Comparison of ENCODE assay signal across 21 cellular contexts in genomic region chr11:96116341-96116740, GRCh38.
DNase-seq lines count a peak whose midpoint lies in the region; ATAC-seq and TF ChIP-seq lines count a peak whose summit lies in the region.
"Had no signal": no experiment of that assay in that cellular context is flagged by ENCODE, and none has a peak within 500 bp of the region (broad histone marks: within the 10 kb centered on the region; RNA-seq: fewer than 3 reads in every experiment).

No MANE protein-coding gene starts in this region.

- no peak for TF ChIP-seq EP300 in transverse colon (IDR thresholded peaks at IDR 0.05; ENCODE audit: low read depth)

- H3K36me3 ChIP-seq in A673 (ENCODE audit: insufficient read depth, low read length, poor library complexity, severe bottlenecking) (no peaks in the 10 kb centered on the region), transverse colon (no peaks in the 10 kb centered on the region)
- H3K36me3 ChIP-seq: SJSA1 had no signal

- no peak for TF ChIP-seq POLR2A in transverse colon (IDR thresholded peaks at IDR 0.05)

- no peak for ATAC-seq in stimulated activated naive CD8-positive, alpha-beta T cell treated with anti-CD3 and anti-CD28 coated beads, Interleukin-15, amount 100 ng/mL, for 72 hours

- H3K27ac ChIP-seq in A673 (ENCODE audit: low read depth, low read length, poor library complexity, severe bottlenecking) (no peak overlapping the region), transverse colon (no peak overlapping the region)
- H3K27ac ChIP-seq: SJSA1 had no signal

- no peak for DNase-seq in stimulated activated naive CD8-positive, alpha-beta T cell treated with anti-CD3 and anti-CD28 coated beads, Interleukin-15, amount 100 ng/mL, for 72 hours
- DNase-seq in NCI-H69 (lab: John Stamatoyannopoulos, UW) (peak; percentile 19), cerebellar nuclear complex (lab: John Stamatoyannopoulos, UW) (peak; percentile 59 to 75), A673 (ENCODE audit: low spot score) (no peak), HUDEP-2 (lab: John Stamatoyannopoulos, UW; ENCODE audit: unreplicated experiment in 76 of 76) (no peak), transverse colon (no peak)
- no peak for DNase-seq in activated T-cell treated with anti-CD3 and anti-CD28 coated beads, Interleukin-2, amount 50 U/mL, for 1 hour
- DNase-seq: AML-193; CD8-positive, alpha-beta memory T cell; DMS 273 treated with DMSO at 0.1 percent for 48 hours; DMS79 treated with DMSO at 0.1 percent for 48 hours; KBM-7; MV-4-11; NCI-H1105; NCI-H1436 treated with DMSO at 0.1 percent for 48 hours; NCI-H187 treated with DMSO at 0.1 percent for 48 hours; NCI-H524 treated with DMSO at 0.1 percent for 48 hours; Right ventricle myocardium superior; RPMI8226 had no signal

- TF ChIP-seq CTCF in A673 (conservative IDR thresholded peaks at IDR 0.05; ENCODE audit: low read depth, low read length): no peak
- no peak for TF ChIP-seq CTCF in transverse colon (IDR thresholded peaks at IDR 0.05)

- H3K9me3 Mint-ChIP-seq in stimulated activated naive CD8-positive, alpha-beta T cell treated with anti-CD3 and anti-CD28 coated beads, Interleukin-15, Interleukin-2, amounts not matched to agents 100 ng/mL and 50 ng/mL, for 24 hours: no peaks in the 10 kb centered on the region
- peaks cover 0 to 4% of the 10 kb centered on the region in 2 donors for H3K9me3 Mint-ChIP-seq in stimulated activated naive CD8-positive, alpha-beta T cell treated with anti-CD3 and anti-CD28 coated beads, Interleukin-15, amount 100 ng/mL, for 72 hours
- H3K9me3 Mint-ChIP-seq: CD8-positive, alpha-beta memory T cell had no signal

- H3K27me3 ChIP-seq in A673 (replicated peaks; ENCODE audit: insufficient read depth, low read depth, low read length, poor library complexity) (no peaks in the 10 kb centered on the region), transverse colon (no peaks in the 10 kb centered on the region)
- H3K27me3 ChIP-seq: SJSA1 had no signal

- no peak overlapping the region for H3K4me3 Mint-ChIP-seq in stimulated activated naive CD8-positive, alpha-beta T cell treated with anti-CD3 and anti-CD28 coated beads, Interleukin-15, Interleukin-2, amounts not matched to agents 100 ng/mL and 50 ng/mL, for 24 hours
- no peak overlapping the region for H3K4me3 Mint-ChIP-seq in stimulated activated naive CD8-positive, alpha-beta T cell treated with anti-CD3 and anti-CD28 coated beads, Interleukin-15, amount 100 ng/mL, for 72 hours
- H3K4me3 Mint-ChIP-seq: CD8-positive, alpha-beta memory T cell had no signal

- H3K9me3 ChIP-seq in A673 (ENCODE audit: low read depth, low read length, poor library complexity, severe bottlenecking) (no peaks in the 10 kb centered on the region), transverse colon (no peaks in the 10 kb centered on the region)
- H3K9me3 ChIP-seq: SJSA1 had no signal

- H3K36me3 Mint-ChIP-seq in stimulated activated naive CD8-positive, alpha-beta T cell treated with anti-CD3 and anti-CD28 coated beads, Interleukin-15, Interleukin-2, amounts not matched to agents 100 ng/mL and 50 ng/mL, for 24 hours (ENCODE audit: low read depth): peaks cover 45% of the 10 kb centered on the region

- BruUV-seq in A673 (replicated peaks; lab: Mats Ljungman, UMichigan): no TSS peak

- peaks cover 49% of the 10 kb centered on the region for H3K4me1 Mint-ChIP-seq in stimulated activated naive CD8-positive, alpha-beta T cell treated with anti-CD3 and anti-CD28 coated beads, Interleukin-15, Interleukin-2, amounts not matched to agents 100 ng/mL and 50 ng/mL, for 24 hours (ENCODE audit: low read depth)
- peaks cover 51% of the 10 kb centered on the region for H3K4me1 Mint-ChIP-seq in stimulated activated naive CD8-positive, alpha-beta T cell treated with anti-CD3 and anti-CD28 coated beads, Interleukin-15, amount 100 ng/mL, for 72 hours

- CTCF ChIA-PET in A673 (lab: Charles Lee): no interaction called here

- no peaks in the 10 kb centered on the region for H3K27me3 Mint-ChIP-seq in stimulated activated naive CD8-positive, alpha-beta T cell treated with anti-CD3 and anti-CD28 coated beads, Interleukin-15, Interleukin-2, amounts not matched to agents 100 ng/mL and 50 ng/mL, for 24 hours
- H3K27me3 Mint-ChIP-seq in stimulated activated naive CD8-positive, alpha-beta T cell treated with anti-CD3 and anti-CD28 coated beads, Interleukin-15, amount 100 ng/mL, for 72 hours: no peaks in the 10 kb centered on the region
- H3K27me3 Mint-ChIP-seq: CD8-positive, alpha-beta memory T cell had no signal

- POLR2A ChIA-PET in A673 (lab: Charles Lee; ENCODE audit: low non-redundant PET): no interaction called here

- peak overlapping the region; percentile 9 for H3K27ac Mint-ChIP-seq in stimulated activated naive CD8-positive, alpha-beta T cell treated with anti-CD3 and anti-CD28 coated beads, Interleukin-15, Interleukin-2, amounts not matched to agents 100 ng/mL and 50 ng/mL, for 24 hours
- H3K27ac Mint-ChIP-seq in stimulated activated naive CD8-positive, alpha-beta T cell treated with anti-CD3 and anti-CD28 coated beads, Interleukin-15, amount 100 ng/mL, for 72 hours: peak overlapping the region in 1 of 2 donors; percentile 57

- intact Hi-C loops in A673 (cut with micrococcal nuclease; ENCODE audit: unreplicated experiment): no loop called here
- intact Hi-C loops in transverse colon (cut with DNase I; ENCODE audit: low total_unique reads): no loop called here

- 93 to 95% methylated on average over 3 of the region's 3 CpGs for WGBS in transverse colon (ENCODE audit: low coverage in 1 of 2), 2 donors

- peaks cover 29% of the 10 kb centered on the region for H3K4me1 ChIP-seq in A673 (ENCODE audit: insufficient read depth, low read length, poor library complexity, severe bottlenecking)
- H3K4me1 ChIP-seq in transverse colon: peaks cover 0 to 29% (median 11%) of the 10 kb centered on the region in 4 donors

- in situ Hi-C loops in transverse colon (cut with MboI; ENCODE audit: low pct_ligation_motif_present in 1 of 4, low pct_unique_long_range_greater_than_20kb in 1 of 4, low sequenced_read_pairs in 3 of 4): no loop called here

- H3K4me3 ChIP-seq in A673 (ENCODE audit: low read depth, low read length, poor library complexity, severe bottlenecking) (no peak overlapping the region), transverse colon (no peak overlapping the region)
- H3K4me3 ChIP-seq: SJSA1 had no signal

Comparison
In these comparisons a context has a peak if more than half of its experiments do, and no peak if none do; other contexts are left out.
1. DNase-seq: peak in NCI-H69 (single experiment) and cerebellar nuclear complex (2 of 2); none in stimulated activated naive CD8-positive, alpha-beta T cell treated with anti-CD3 and anti-CD28 coated beads, Interleukin-15, amount 100 ng/mL, for 72 hours (0 of 2), activated T-cell treated with anti-CD3 and anti-CD28 coated beads, Interleukin-2, amount 50 U/mL, for 1 hour (single experiment), A673 (single experiment), HUDEP-2 (0 of 76) and transverse colon (single experiment).